ENCODE assay signal across 15 cellular contexts in genomic region chr13:66513728-66514127, GRCh38.
DNase-seq lines count a peak whose midpoint lies in the region; ATAC-seq, FAIRE-seq and TF ChIP-seq lines count a peak whose summit lies in the region.
"Had no signal": no experiment of that assay in that cellular context is flagged by ENCODE, and none has a peak within 500 bp of the region (broad histone marks: within the 10 kb centered on the region; RNA-seq: fewer than 3 reads in every experiment).

No MANE protein-coding gene starts in this region.

- FAIRE-seq in D721Med (lab: Jason Lieb, UNC), result no peak
- FAIRE-seq: TTC549 had no signal

- no peaks in the 10 kb centered on the region for H3K9me3 ChIP-seq in smooth muscle cell (replicated peaks; ENCODE audit: low read depth)
- H3K9me3 ChIP-seq: suprapubic skin had no signal

- no peaks in the 10 kb centered on the region for H3K79me2 ChIP-seq in KMS-11 (ENCODE audit: insufficient read depth, low read depth)
- no peaks in the 10 kb centered on the region for H3K79me2 ChIP-seq in smooth muscle cell (ENCODE audit: low read depth)

- no peaks in the 10 kb centered on the region for H4K20me1 ChIP-seq in KMS-11 (ENCODE audit: insufficient read depth)
- H4K20me1 ChIP-seq in smooth muscle cell (ENCODE audit: low read depth), result no peaks in the 10 kb centered on the region

- H2AFZ ChIP-seq in KMS-11 (ENCODE audit: low read depth) (peak overlapping the region; percentile 39), smooth muscle cell (ENCODE audit: low read depth) (no peak overlapping the region)
- H2AFZ ChIP-seq: PC-9 had no signal

- H3K36me3 ChIP-seq in KMS-11 (ENCODE audit: insufficient read depth) (no peaks in the 10 kb centered on the region), smooth muscle cell (ENCODE audit: low read depth) (no peaks in the 10 kb centered on the region)
- H3K36me3 ChIP-seq: suprapubic skin had no signal

- DNase-seq in astrocyte of the hippocampus (ENCODE audit: low read depth, low spot score) (peak; percentile 52), fibroblast of the conjunctiva (ENCODE audit: low read depth) (peak; percentile 16), smooth muscle cell (lab: John Stamatoyannopoulos, UW; ENCODE audit: unreplicated experiment) (no peak), D721Med (ENCODE audit: insufficient read length, low spot score) (no peak)
- no peak for DNase-seq in stimulated activated CD4-positive, alpha-beta T cell treated with anti-CD3 and anti-CD28 coated beads, Interleukin-2, amount 100 ng/mL, for 48 hours
- DNase-seq: activated CD4-positive, alpha-beta T cell treated with anti-CD3 and anti-CD28 coated beads, Interleukin-2, amount 50 U/mL, for 4 hours; naive thymus-derived CD8-positive, alpha-beta T cell; NCI-H1930; NCI-H526 treated with DMSO at 0.1 percent for 48 hours; PC-9 had no signal

- TF ChIP-seq CTCF in KMS-11 (conservative IDR thresholded peaks at IDR 0.05; ENCODE audit: low read depth, low read length) (no peak), smooth muscle cell (IDR thresholded peaks at IDR 0.05; ENCODE audit: borderline replicate concordance, insufficient read depth, poor library complexity, severe bottlenecking) (no peak), D721Med (IDR thresholded peaks at IDR 0.05; ENCODE audit: insufficient read depth, missing control alignments) (no peak)

- peak overlapping the region; percentile 66 for H3K4me2 ChIP-seq in KMS-11
- peak overlapping the region; percentile 19 for H3K4me2 ChIP-seq in smooth muscle cell
- H3K4me2 ChIP-seq: PC-9 had no signal

- ATAC-seq in GM18519 (IDR thresholded peaks at IDR 0.05; ENCODE audit: low FRiP score, unreplicated experiment), result no peak
- ATAC-seq: naive thymus-derived CD8-positive, alpha-beta T cell had no signal

- peak overlapping the region; percentile 42; the same call in 1 of the 2 replicates for H3K9ac ChIP-seq in KMS-11
- H3K9ac ChIP-seq in smooth muscle cell (ENCODE audit: low read depth), result no peak overlapping the region

- 22% methylated on average over 2 of the region's 2 CpGs for WGBS in smooth muscle cell (ENCODE audit: low lambda C conversion rate)

- H3K27ac ChIP-seq in KMS-11 (peak overlapping the region; percentile 86), smooth muscle cell (ENCODE audit: low read depth) (no peak overlapping the region)
- H3K27ac ChIP-seq: PC-9, suprapubic skin had no signal

- no peaks in the 10 kb centered on the region for H3K27me3 ChIP-seq in KMS-11 (ENCODE audit: insufficient read depth, low read depth)
- no peaks in the 10 kb centered on the region for H3K27me3 ChIP-seq in smooth muscle cell (ENCODE audit: low read depth)
- H3K27me3 ChIP-seq: suprapubic skin had no signal

- H3F3A ChIP-seq in smooth muscle cell (ENCODE audit: low read depth), result no peaks in the 10 kb centered on the region

- H3K4me3 ChIP-seq in KMS-11 (IDR thresholded peaks at IDR 0.05; ENCODE audit: insufficient read depth, low read depth, low read length), result no peak overlapping the region
- H3K4me3 ChIP-seq in smooth muscle cell, result no peak overlapping the region
- H3K4me3 ChIP-seq: lung, PC-9, suprapubic skin had no signal

- peaks cover 30% of the 10 kb centered on the region for H3K4me1 ChIP-seq in KMS-11 (ENCODE audit: low read depth, poor library complexity, severe bottlenecking)
- no peaks in the 10 kb centered on the region for H3K4me1 ChIP-seq in smooth muscle cell (ENCODE audit: low read depth)
- H3K4me1 ChIP-seq: suprapubic skin had no signal

Comparison
In these comparisons a context has a peak if more than half of its experiments do, and no peak if none do; other contexts are left out.
1. DNase-seq: peak in astrocyte of the hippocampus (single experiment) and fibroblast of the conjunctiva (single experiment); none in smooth muscle cell (single experiment), D721Med (single experiment) and stimulated activated CD4-positive, alpha-beta T cell treated with anti-CD3 and anti-CD28 coated beads, Interleukin-2, amount 100 ng/mL, for 48 hours (0 of 2).